Comparison of ENCODE assay signal across 8 cellular contexts in the genomic region with DNA sequence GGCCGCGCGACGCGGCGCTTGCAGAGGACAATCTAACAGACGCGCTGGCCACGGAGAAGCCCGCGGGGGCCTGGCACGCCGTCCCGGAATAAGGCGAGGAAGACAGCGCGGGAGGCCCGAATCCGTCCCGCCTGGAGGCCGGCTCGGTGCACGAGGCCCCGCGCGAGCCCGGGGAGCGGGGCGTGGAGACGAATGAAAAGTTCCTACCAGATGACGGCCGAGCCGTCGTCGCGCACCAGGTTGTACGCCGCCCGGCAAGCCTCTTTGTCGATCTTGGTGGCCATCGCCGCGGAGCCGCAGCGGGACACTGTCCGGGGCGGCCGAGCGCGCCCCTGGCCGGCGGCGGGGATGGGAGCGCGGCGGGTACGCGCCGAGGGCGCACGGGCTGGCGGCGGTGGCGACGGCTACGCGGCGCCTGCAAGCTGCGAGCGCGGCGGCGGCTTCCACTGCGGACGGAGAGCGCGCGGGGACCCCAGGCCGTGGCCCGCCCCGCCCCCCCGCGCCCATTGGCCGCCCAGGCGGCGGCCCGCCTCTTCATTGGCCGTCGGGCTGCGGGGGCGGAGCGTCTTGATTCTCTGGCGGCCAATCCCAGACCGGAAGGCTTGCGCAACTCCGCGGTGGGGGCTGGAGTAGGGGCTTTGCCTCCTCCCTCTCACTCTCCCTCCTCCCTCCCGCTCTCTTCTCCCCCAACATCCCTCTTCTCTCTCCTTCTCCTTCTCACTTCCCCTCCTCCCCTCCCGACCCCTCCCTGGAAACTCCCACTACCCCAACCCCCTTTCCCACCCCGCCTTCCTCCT. TPM values are rescaled to one million over a fixed set of nuclear protein-coding genes. Genes with fewer than 3 reads are reported as not detected.
A peak's percentile ranks its signal among the peaks of the same experiment; 100 is the strongest.
DNase-seq lines count a peak whose midpoint lies in the region; ATAC-seq, FAIRE-seq and TF ChIP-seq lines count a peak whose summit lies in the region.

A gene with protein sequence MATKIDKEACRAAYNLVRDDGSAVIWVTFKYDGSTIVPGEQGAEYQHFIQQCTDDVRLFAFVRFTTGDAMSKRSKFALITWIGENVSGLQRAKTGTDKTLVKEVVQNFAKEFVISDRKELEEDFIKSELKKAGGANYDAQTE (minus strand): TSS at position 448 of the 797 bp plus-strand sequence. CDS start 164 bp downstream, at position 284.

- TF ChIP-seq EP300 in upper lobe of left lung (IDR thresholded peaks at IDR 0.05): no peak

- WGBS in adipose tissue, 3 donors: 0 to 1% (median 0%) methylated on average over 81 to 98 of the region's 100 CpGs
- WGBS in heart right ventricle, 2 donors: 0 to 1% methylated on average over 29 to 100 of the region's 100 CpGs
- WGBS in upper lobe of left lung, 2 donors: 0 to 2% methylated on average over 27 to 29 of the region's 100 CpGs

- H3K27me3 Mint-ChIP-seq in T-cell: no peaks in the 10 kb centered on the region

- H3K4me3 Mint-ChIP-seq in T-cell: peak within 1 kb of the TSS; percentile 94 to 98 (median 95)

- DNase-seq in GM12891 (ENCODE audit: insufficient read length, low spot score) (peak; percentile 88), NCI-H146 (lab: John Stamatoyannopoulos, UW) (peak; percentile 93), T-cell (peak; percentile 84 to 95 (median 90)), heart right ventricle (peak; percentile 95 to 97), posterior vena cava (ENCODE audit: low spot score) (peak; percentile 99), upper lobe of left lung (peak; percentile 94 to 97)

- H3K36me3 ChIP-seq in heart right ventricle (peaks cover 0 to 22% (median 0%) of the 10 kb centered on the region in 9 donors), upper lobe of left lung (no peaks in the 10 kb centered on the region)

- H3K27me3 ChIP-seq in heart right ventricle (peaks cover 0 to 16% (median 0%) of the 10 kb centered on the region in 7 donors), upper lobe of left lung (no peaks in the 10 kb centered on the region)

- H3K27ac ChIP-seq in adipose tissue (ENCODE audit: low read depth, low read length) (peak within 1 kb of the TSS; percentile 44), heart right ventricle (peak within 1 kb of the TSS in 9 of 10 donors; percentile 1 to 90 (median 58)), upper lobe of left lung (peak within 1 kb of the TSS; percentile 78 to 87 (median 82))

- H3K9me3 ChIP-seq in heart right ventricle (no peaks in the 10 kb centered on the region), upper lobe of left lung (no peaks in the 10 kb centered on the region)

- peaks cover 13% of the 10 kb centered on the region for H3K36me3 Mint-ChIP-seq in T-cell

- TF ChIP-seq POLR2A in GM12891 (IDR thresholded peaks at IDR 0.05; ENCODE audit: low read depth, low read length) (peak; percentile 73), upper lobe of left lung (IDR thresholded peaks at IDR 0.05) (peak in 2 of 4 donors; percentile 68 to 74)

- POLR2A ChIA-PET in T-cell (lab: Charles Lee): interaction anchor here in 1 of 2 donors (0.6 to 0.7 kb wide), 2 partner anchors 17 to 137 kb away, joined by 3 read pairs; no protein-coding TSS in a partner anchor

- H3K4me3 ChIP-seq in heart right ventricle: peak within 1 kb of the TSS; percentile 52 to 95 (median 72)
- H3K4me3 ChIP-seq in upper lobe of left lung: peak within 1 kb of the TSS; percentile 72 to 88 (median 77)

- CTCF ChIA-PET in T-cell (lab: Charles Lee): no interaction called here

- peak; percentile 88 for ATAC-seq in HG02798 (IDR thresholded peaks at IDR 0.05; ENCODE audit: poor library complexity, unreplicated experiment)
- ATAC-seq in T-cell (replicated peaks in 1 of 4): peak; percentile 87 to 90 (median 88)
- ATAC-seq in heart right ventricle: peak; percentile 89 to 95 (median 94)
- peak; percentile 88 to 93 for ATAC-seq in upper lobe of left lung (ENCODE audit: low FRiP score in 2 of 2)

- peak; percentile 76 for FAIRE-seq in GM12891 (lab: Jason Lieb, UNC)

- H3K4me1 ChIP-seq in heart right ventricle (peaks cover 3 to 67% (median 17%) of the 10 kb centered on the region in 9 donors), upper lobe of left lung (peaks cover 31 to 53% (median 37%) of the 10 kb centered on the region in 4 donors)

- no peaks in the 10 kb centered on the region for H3K9me3 Mint-ChIP-seq in T-cell

- intact Hi-C loops in heart right ventricle (cut with DNase I): loop anchor here in 3 of 10 donors (5.0 to 10.0 kb wide), 3 partner anchors 91 to 333 kb away; no protein-coding TSS in a partner anchor
- intact Hi-C loops in posterior vena cava (cut with DNase I): loop anchor here in 1 of 2 donors (5.0 kb wide), 1 partner anchor 91 kb away; no protein-coding TSS in a partner anchor

- H3K4me1 Mint-ChIP-seq in T-cell: peaks cover 50 to 54% (median 53%) of the 10 kb centered on the region in 3 donors

- H3K27ac Mint-ChIP-seq in T-cell: peak within 1 kb of the TSS; percentile 81 to 86

- TF ChIP-seq CTCF in heart right ventricle (IDR thresholded peaks at IDR 0.05) (no peak), upper lobe of left lung (IDR thresholded peaks at IDR 0.05) (peak in 3 of 6 experiments; percentile 15 to 40 (median 28))

TF ChIP-seq in GM12891, 5 proteins besides CTCF, POLR2A, EP300 and RAD21:
- TF ChIP-seq PAX5 (IDR thresholded peaks at IDR 0.05; ENCODE audit: insufficient read depth, low read length, severe bottlenecking) (no peak), POLR2AphosphoS5 (IDR thresholded peaks at IDR 0.05; ENCODE audit: low read depth, low read length) (peak; percentile 76), TAF1 (IDR thresholded peaks at IDR 0.05; ENCODE audit: low read depth, low read length) (peak; percentile 46)

RNA-seq across cellular contexts. Expression of the gene that starts here (rescaled TPM):
- polyA plus RNA-seq in GM12891 (2012; ENCODE audit: low read depth, missing spikeins): 283 TPM
- total RNA-seq in T-cell: 100 to 1,000 TPM; 205 to 265 (median 221) TPM
- 100 to 1,000 TPM in 2 of 3 donors, 10 to 100 TPM in 1; 14.1 to 134 (median 132) TPM for polyA plus RNA-seq in adipose tissue
- 10 to 100 TPM in 5 of 10 donors, 1 to 10 TPM in 5; 6.4 to 72.9 (median 9.7) TPM for total RNA-seq in heart right ventricle
- polyA plus RNA-seq in heart right ventricle: 10 to 100 TPM in 1 of 2 donors, 1 to 10 TPM in 1; 8.6 to 24.0 TPM
- 10 to 100 TPM; 55.0 to 66.0 TPM for total RNA-seq in posterior vena cava
- 100 to 1,000 TPM in 2 of 6 donors, 10 to 100 TPM in 4; 31.6 to 256 (median 75.6) TPM for total RNA-seq in upper lobe of left lung

Comparison
In these comparisons a context has a peak if more than half of its experiments do, and no peak if none do; other contexts are left out.
1. Peak in every context shown above with its lines: DNase-seq, ATAC-seq, H3K4me3 ChIP-seq and H3K27ac ChIP-seq.